Comparison of ENCODE assay signal across 9 cellular contexts in genomic region chr11:65445604-65446445, GRCh38. TPM values are rescaled to one million over a fixed set of nuclear protein-coding genes. Genes with fewer than 3 reads are reported as not detected.
A peak's percentile ranks its signal among the peaks of the same experiment; 100 is the strongest.
DNase-seq lines count a peak whose midpoint lies in the region; ATAC-seq, FAIRE-seq and TF ChIP-seq lines count a peak whose summit lies in the region.
"Had no signal": no experiment of that assay in that cellular context is flagged by ENCODE, and none has a peak within 500 bp of the region (broad histone marks: within the 10 kb centered on the region; RNA-seq: fewer than 3 reads in every experiment).

No MANE protein-coding gene starts in this region.

- no peaks in the 10 kb centered on the region for H4K20me1 ChIP-seq in GM12878 (ENCODE audit: control insufficient read depth, insufficient read depth)

- intact Hi-C loops in GM12878 (cut with micrococcal nuclease; ENCODE audit: unreplicated experiment) (no loop called here), right lobe of liver (cut with DNase I) (no loop called here)

- peaks cover 0 to 5% of the 10 kb centered on the region in 2 experiments; a peak in 3 of 4 replicates for H3K36me3 ChIP-seq in GM12878 (ENCODE audit: control insufficient read depth in 2 of 2, insufficient read depth in 2 of 2, low read length in 1 of 2)
- H3K36me3 ChIP-seq in right lobe of liver, result peaks cover 0 to 7% (median 3%) of the 10 kb centered on the region in 4 donors

- DNase-seq in activated T-cell treated with anti-CD3 and anti-CD28 coated beads, Interleukin-2, amount 50 U/mL, for 72 hours, result no peak
- no peak for DNase-seq in activated T-cell treated with anti-CD3 and anti-CD28 coated beads, Interleukin-2, amount 50 U/mL, for 4 hours
- DNase-seq in GM12878 (ENCODE audit: low read depth, low spot score), result no peak
- peak; percentile 55 to 74 (median 69) for DNase-seq in right lobe of liver
- no peak for DNase-seq in type B pancreatic cell (ENCODE audit: extremely low spot score, unreplicated experiment)
- no peak for DNase-seq in NOMO-1 (lab: John Stamatoyannopoulos, UW; ENCODE audit: unreplicated experiment in 2 of 2)
- DNase-seq in UCSD-AML1 (lab: John Stamatoyannopoulos, UW; ENCODE audit: unreplicated experiment), result no peak
- DNase-seq: AML-193 had no signal

- H3K4me1 ChIP-seq in GM12878 (ENCODE audit: control insufficient read depth, insufficient read depth, low read length), result peaks cover 46% of the 10 kb centered on the region
- H3K4me1 ChIP-seq in right lobe of liver, result peaks cover 0 to 28% (median 0%) of the 10 kb centered on the region in 4 donors

- no peak for TF ChIP-seq RAD21 in GM12878 (IDR thresholded peaks at IDR 0.05; ENCODE audit: insufficient read depth, low read depth, low read length)

- in situ Hi-C loops in GM12878 (cut with MboI), result no loop called here

- no peak for FAIRE-seq in GM12878 (lab: Jason Lieb, UNC)

- peak; percentile 53; the same call in 1 of the 2 replicates for TF ChIP-seq POLR2A in GM12878 (IDR thresholded peaks at IDR 0.05; ENCODE audit: low read depth, low read length)
- TF ChIP-seq POLR2A in right lobe of liver (IDR thresholded peaks at IDR 0.05), result no peak

- H3K27me3 ChIP-seq in GM12878 (replicated peaks in 1 of 2; ENCODE audit: control insufficient read depth in 2 of 2, insufficient read depth in 2 of 2, low read length in 1 of 2) (no peaks in the 10 kb centered on the region), right lobe of liver (no peaks in the 10 kb centered on the region)

- no peak overlapping the region for H3K4me2 ChIP-seq in GM12878 (ENCODE audit: control insufficient read depth, insufficient read depth)

- RAD21 ChIA-PET in GM12878 (lab: Charles Lee; ENCODE audit: unreplicated experiment), result no interaction called here

- H3K9me3 Mint-ChIP-seq in activated T-cell treated with anti-CD3 and anti-CD28 coated beads, Interleukin-2, amount 50 U/mL, for 72 hours, result no peaks in the 10 kb centered on the region
- H3K9me3 Mint-ChIP-seq in activated T-cell treated with anti-CD3 and anti-CD28 coated beads, Interleukin-2, amount 50 U/mL, for 4 hours, result no peaks in the 10 kb centered on the region
- H3K9me3 Mint-ChIP-seq in type B pancreatic cell, result no peaks in the 10 kb centered on the region

- H3K4me3 ChIP-seq in GM12878, result no peak overlapping the region
- peak overlapping the region in 1 of 3 donors; percentile 13 for H3K4me3 ChIP-seq in right lobe of liver

- ATAC-seq in activated T-cell treated with anti-CD3 and anti-CD28 coated beads, Interleukin-2, amount 50 U/mL, for 72 hours (replicated peaks in 1 of 2), result peak; percentile 4 to 10
- ATAC-seq in activated T-cell treated with anti-CD3 and anti-CD28 coated beads, Interleukin-2, amount 50 U/mL, for 4 hours, result no peak
- no peak for ATAC-seq in GM12878
- peak; percentile 3 to 17 (median 11) for ATAC-seq in right lobe of liver
- no peak for ATAC-seq in GM21390 (IDR thresholded peaks at IDR 0.05; ENCODE audit: unreplicated experiment)

- H3K27ac ChIP-seq in GM12878 (ENCODE audit: control insufficient read depth, insufficient read depth) (no peak overlapping the region), right lobe of liver (peak overlapping the region; percentile 36 to 68 (median 54))

- POLR2A ChIA-PET in GM12878 (lab: Charles Lee), result interaction anchor here (0.8 to 6.0 kb wide), 5 partner anchors 9 to 52 kb away, joined by 3 to 50 read pairs (median 5); partner anchors contain the start of gene MALAT1

- peaks cover 6 to 27% of the 10 kb centered on the region in 2 donors for H3K36me3 Mint-ChIP-seq in activated T-cell treated with anti-CD3 and anti-CD28 coated beads, Interleukin-2, amount 50 U/mL, for 72 hours (ENCODE audit: insufficient read depth in 2 of 2)
- H3K36me3 Mint-ChIP-seq in activated T-cell treated with anti-CD3 and anti-CD28 coated beads, Interleukin-2, amount 50 U/mL, for 4 hours (ENCODE audit: insufficient read depth), result peaks cover 14% of the 10 kb centered on the region
- H3K36me3 Mint-ChIP-seq in type B pancreatic cell, result peaks cover 9% of the 10 kb centered on the region

- peaks cover 44% of the 10 kb centered on the region for H3K4me1 Mint-ChIP-seq in activated T-cell treated with anti-CD3 and anti-CD28 coated beads, Interleukin-2, amount 50 U/mL, for 72 hours (ENCODE audit: low read depth)
- peaks cover 35% of the 10 kb centered on the region for H3K4me1 Mint-ChIP-seq in activated T-cell treated with anti-CD3 and anti-CD28 coated beads, Interleukin-2, amount 50 U/mL, for 4 hours (ENCODE audit: low read depth)
- H3K4me1 Mint-ChIP-seq in type B pancreatic cell (ENCODE audit: unreplicated experiment), result peaks cover 35% of the 10 kb centered on the region

- no peak overlapping the region for H2AFZ ChIP-seq in GM12878 (ENCODE audit: control insufficient read depth, low read depth, low read length)

- peak overlapping the region; percentile 73 for H3K27ac Mint-ChIP-seq in activated T-cell treated with anti-CD3 and anti-CD28 coated beads, Interleukin-2, amount 50 U/mL, for 72 hours
- H3K27ac Mint-ChIP-seq in type B pancreatic cell, result peak overlapping the region; percentile 78

- H3K9ac ChIP-seq in GM12878 (ENCODE audit: control insufficient read depth, insufficient read depth, low read length), result no peak overlapping the region

- H3K27me3 Mint-ChIP-seq in activated T-cell treated with anti-CD3 and anti-CD28 coated beads, Interleukin-2, amount 50 U/mL, for 72 hours (ENCODE audit: low read depth), result no peaks in the 10 kb centered on the region
- no peaks in the 10 kb centered on the region for H3K27me3 Mint-ChIP-seq in activated T-cell treated with anti-CD3 and anti-CD28 coated beads, Interleukin-2, amount 50 U/mL, for 4 hours (ENCODE audit: low read depth)
- no peaks in the 10 kb centered on the region for H3K27me3 Mint-ChIP-seq in type B pancreatic cell

- CTCF ChIA-PET in GM12878 (lab: Yijun Ruan, JAX), result interaction anchor here (0.9 to 1.6 kb wide), 6 partner anchors 9 to 95 kb away, joined by 3 to 4 read pairs (median 4); no protein-coding TSS in a partner anchor

- no TSS peak for BruUV-seq in GM12878 (replicated peaks; lab: Mats Ljungman, UMichigan)

- TF ChIP-seq CTCF in GM12878 (IDR thresholded peaks at IDR 0.05 in 2 of 3, conservative IDR thresholded peaks at IDR 0.05 in 1 of 3; ENCODE audit: control insufficient read depth in 2 of 3, extremely low read depth in 1 of 3, insufficient read depth in 1 of 3, low read depth in 3 of 3, low read length in 3 of 3) (no peak), right lobe of liver (IDR thresholded peaks at IDR 0.05) (no peak), type B pancreatic cell (conservative IDR thresholded peaks at IDR 0.05) (no peak)

- peaks cover 25% of the 10 kb centered on the region for H3K79me2 ChIP-seq in GM12878 (ENCODE audit: control insufficient read depth, insufficient read depth, low read length)

- H3K9me3 ChIP-seq in GM12878 (replicated peaks; ENCODE audit: control insufficient read depth, insufficient read depth, low read length) (no peaks in the 10 kb centered on the region), right lobe of liver (no peaks in the 10 kb centered on the region)

- 76% methylated on average over 11 of the region's 11 CpGs for WGBS in GM12878 (ENCODE audit: insufficient coverage, insufficient replicate concordance, low lambda C conversion rate, missing lambda C conversion rate)
- WGBS in right lobe of liver (ENCODE audit: insufficient coverage, low coverage, low lambda C conversion rate, missing lambda C conversion rate), result 33% methylated on average over 1 of the region's 11 CpGs

- no peak for TF ChIP-seq EP300 in GM12878 (IDR thresholded peaks at IDR 0.05; ENCODE audit: borderline replicate concordance in 1 of 2, control insufficient read depth in 1 of 2, low read depth in 2 of 2, low read length in 2 of 2)

- H3K4me3 Mint-ChIP-seq in activated T-cell treated with anti-CD3 and anti-CD28 coated beads, Interleukin-2, amount 50 U/mL, for 72 hours, result no peak overlapping the region
- no peak overlapping the region for H3K4me3 Mint-ChIP-seq in activated T-cell treated with anti-CD3 and anti-CD28 coated beads, Interleukin-2, amount 50 U/mL, for 4 hours
- no peak overlapping the region for H3K4me3 Mint-ChIP-seq in type B pancreatic cell

- SMC1A ChIA-PET in GM12878 (lab: Charles Lee; ENCODE audit: uncharacterized antibody, unreplicated experiment), result interaction anchor here (0.8 to 2.4 kb wide), 3 partner anchors 9 to 53 kb away, joined by 3 to 6 read pairs (median 3); partner anchors contain the start of gene MALAT1

RNA-seq across cellular contexts. Expression of gene NEAT1, which starts 23.2 kb away (rescaled TPM):
- total RNA-seq in activated T-cell treated with anti-CD3 and anti-CD28 coated beads, Interleukin-2, amount 50 U/mL, for 72 hours, result 1,000 to 10,000 TPM in 1 of 2 donors, 100 to 1,000 TPM in 1; 678 to 1,151 TPM
- 100 to 1,000 TPM in 2 of 3 donors, 10 to 100 TPM in 1; 95.5 to 136 (median 123) TPM for total RNA-seq in activated T-cell treated with anti-CD3 and anti-CD28 coated beads, Interleukin-2, amount 50 U/mL, for 4 hours
- 259 and 262 TPM in 2 replicates for total RNA-seq in GM12878 (2013; cell fraction: nucleolus; rRNA removed)
- total RNA-seq in GM12878 (2014; rRNA removed) (13.6 and 14.0 TPM in 2 replicates), GM12878 (2014; rRNA removed; fragmentation: Illumina TruSeq; extraction: Trizol) (40.5 and 44.2 TPM in 2 replicates), GM12878 (2021) (174 and 225 TPM in 2 replicates), right lobe of liver (1,000 to 10,000 TPM in 2 of 6 experiments, 100 to 1,000 TPM in 4; 202 to 1,225 (median 767) TPM), type B pancreatic cell (ENCODE audit: low replicate concordance) (229 and 395 TPM in 2 replicates)
- polyA plus RNA-seq in GM12878 (2011; ENCODE audit: low read depth), result 275 TPM
- polyA plus RNA-seq in GM12878 (2011; rRNA removed) (151 and 247 TPM in 2 replicates), GM12878 (2014; fragmentation: Illumina TruSeq; extraction: Trizol) (167 and 254 TPM in 2 replicates), GM12878 (2014; fragmentation: Nextera tagmentation; extraction: Ambion mirVana) (10 to 100 TPM; 24.3 to 98.2 TPM), GM12878 (2014; rRNA removed) (314 and 328 TPM in 2 replicates), GM12878 (2016; fragmentation: Nextera tagmentation; extraction: Ambion mirVana) (10 to 100 TPM; 27.7 to 28.3 TPM)
- polyA plus RNA-seq in GM12878 (2011; cell fraction: cytosol; rRNA removed), result 64.2 and 104 TPM in 2 replicates
- 342 and 617 TPM in 2 replicates for polyA plus RNA-seq in GM12878 (2011; cell fraction: nucleus; rRNA removed)
- polyA plus RNA-seq in GM12878 (2012), result 284 and 343 TPM in 2 replicates
- polyA minus RNA-seq in GM12878 (2011; rRNA and poly(A)+ RNA removed), result 72.0 and 79.5 TPM in 2 replicates
- 13.8 and 14.9 TPM in 2 replicates for polyA minus RNA-seq in GM12878 (2011; cell fraction: cytosol; rRNA and poly(A)+ RNA removed)
- polyA minus RNA-seq in GM12878 (2011; cell fraction: nucleus; rRNA and poly(A)+ RNA removed), result 125 and 169 TPM in 2 replicates

RNA-seq across cellular contexts. Expression of gene MALAT1, which starts 53.0 kb away (rescaled TPM):
- over 10,000 TPM in 1 of 2 donors, 1,000 to 10,000 TPM in 1; 8,391 to 13,279 TPM for total RNA-seq in activated T-cell treated with anti-CD3 and anti-CD28 coated beads, Interleukin-2, amount 50 U/mL, for 72 hours
- total RNA-seq in activated T-cell treated with anti-CD3 and anti-CD28 coated beads, Interleukin-2, amount 50 U/mL, for 4 hours, result 1,000 to 10,000 TPM; 3,100 to 4,455 (median 3,753) TPM
- total RNA-seq in GM12878 (2013; cell fraction: nucleolus; rRNA removed), result 43,172 and 44,148 TPM in 2 replicates
- total RNA-seq in GM12878 (2014; rRNA removed) (1,917 and 1,986 TPM in 2 replicates), GM12878 (2014; rRNA removed; fragmentation: Illumina TruSeq; extraction: Trizol) (2,052 and 2,660 TPM in 2 replicates), GM12878 (2021) (3,939 and 4,883 TPM in 2 replicates), right lobe of liver (1,000 to 10,000 TPM; 2,716 to 5,163 (median 3,933) TPM), type B pancreatic cell (ENCODE audit: low replicate concordance) (4,133 and 6,276 TPM in 2 replicates)
- polyA plus RNA-seq in GM12878 (2011; ENCODE audit: low read depth), result 704 TPM
- polyA plus RNA-seq in GM12878 (2011; rRNA removed) (659 and 901 TPM in 2 replicates), GM12878 (2014; fragmentation: Illumina TruSeq; extraction: Trizol) (448 and 686 TPM in 2 replicates), GM12878 (2014; fragmentation: Nextera tagmentation; extraction: Ambion mirVana) (1,000 to 10,000 TPM; 1,593 to 8,160 TPM), GM12878 (2014; rRNA removed) (1,421 and 1,643 TPM in 2 replicates), GM12878 (2016; fragmentation: Nextera tagmentation; extraction: Ambion mirVana) (1,000 to 10,000 TPM; 6,201 to 6,497 TPM)
- polyA plus RNA-seq in GM12878 (2011; cell fraction: cytosol; rRNA removed), result 216 and 352 TPM in 2 replicates
- polyA plus RNA-seq in GM12878 (2011; cell fraction: nucleus; rRNA removed), result 4,041 and 4,062 TPM in 2 replicates
- polyA plus RNA-seq in GM12878 (2012), result 1,013 and 3,952 TPM in 2 replicates
- 2,928 and 3,606 TPM in 2 replicates for polyA minus RNA-seq in GM12878 (2011; rRNA and poly(A)+ RNA removed)
- 1,627 and 2,358 TPM in 2 replicates for polyA minus RNA-seq in GM12878 (2011; cell fraction: cytosol; rRNA and poly(A)+ RNA removed)
- polyA minus RNA-seq in GM12878 (2011; cell fraction: nucleus; rRNA and poly(A)+ RNA removed), result 12,181 and 12,309 TPM in 2 replicates

RNA-seq across cellular contexts. Expression of gene FRMD8, which starts 59.4 kb away (rescaled TPM):
- 10 to 100 TPM; 43.5 to 47.2 TPM for total RNA-seq in activated T-cell treated with anti-CD3 and anti-CD28 coated beads, Interleukin-2, amount 50 U/mL, for 72 hours
- 10 to 100 TPM; 43.0 to 49.2 (median 44.9) TPM for total RNA-seq in activated T-cell treated with anti-CD3 and anti-CD28 coated beads, Interleukin-2, amount 50 U/mL, for 4 hours
- 52.5 and 60.5 TPM in 2 replicates for total RNA-seq in GM12878 (2013; cell fraction: nucleolus; rRNA removed)
- total RNA-seq in GM12878 (2014; rRNA removed) (40.9 and 47.5 TPM in 2 replicates), GM12878 (2014; rRNA removed; fragmentation: Illumina TruSeq; extraction: Trizol) (12.2 and 14.3 TPM in 2 replicates), GM12878 (2021) (65.1 and 69.4 TPM in 2 replicates), right lobe of liver (10 to 100 TPM in 4 of 6 experiments, 1 to 10 TPM in 2; 7.7 to 17.1 (median 14.3) TPM), type B pancreatic cell (ENCODE audit: low replicate concordance) (35.0 and 41.8 TPM in 2 replicates)
- polyA plus RNA-seq in GM12878 (2011; ENCODE audit: low read depth), result 8.2 TPM
- polyA plus RNA-seq in GM12878 (2011; rRNA removed) (8.0 and 18.4 TPM in 2 replicates), GM12878 (2014; fragmentation: Illumina TruSeq; extraction: Trizol) (6.6 and 14.0 TPM in 2 replicates), GM12878 (2014; fragmentation: Nextera tagmentation; extraction: Ambion mirVana) (1 to 10 TPM; 8.3 TPM), GM12878 (2014; rRNA removed) (53.8 and 55.9 TPM in 2 replicates), GM12878 (2016; fragmentation: Nextera tagmentation; extraction: Ambion mirVana) (10 to 100 TPM; 37.7 to 42.4 TPM)
- 28.1 and 42.6 TPM in 2 replicates for polyA plus RNA-seq in GM12878 (2011; cell fraction: cytosol; rRNA removed)
- 58.9 and 140 TPM in 2 replicates for polyA plus RNA-seq in GM12878 (2011; cell fraction: nucleus; rRNA removed)
- 14.9 and 21.0 TPM in 2 replicates for polyA plus RNA-seq in GM12878 (2012)
- polyA minus RNA-seq in GM12878 (2011; rRNA and poly(A)+ RNA removed), result 26.0 and 32.5 TPM in 2 replicates
- polyA minus RNA-seq in GM12878 (2011; cell fraction: cytosol; rRNA and poly(A)+ RNA removed), result 21.4 and 21.8 TPM in 2 replicates
- 33.6 and 61.0 TPM in 2 replicates for polyA minus RNA-seq in GM12878 (2011; cell fraction: nucleus; rRNA and poly(A)+ RNA removed)

Comparison
In these comparisons a context has a peak if more than half of its experiments do, and no peak if none do; other contexts are left out.
1. ATAC-seq: peak in activated T-cell treated with anti-CD3 and anti-CD28 coated beads, Interleukin-2, amount 50 U/mL, for 72 hours (2 of 2) and right lobe of liver (4 of 4); none in activated T-cell treated with anti-CD3 and anti-CD28 coated beads, Interleukin-2, amount 50 U/mL, for 4 hours (0 of 2), GM12878 (single experiment) and GM21390 (single experiment).
2. DNase-seq: peak in right lobe of liver (3 of 3); none in activated T-cell treated with anti-CD3 and anti-CD28 coated beads, Interleukin-2, amount 50 U/mL, for 72 hours (0 of 2), activated T-cell treated with anti-CD3 and anti-CD28 coated beads, Interleukin-2, amount 50 U/mL, for 4 hours (single experiment), GM12878 (single experiment), type B pancreatic cell (single experiment), NOMO-1 (0 of 2) and UCSD-AML1 (single experiment).